In the genomic region with DNA sequence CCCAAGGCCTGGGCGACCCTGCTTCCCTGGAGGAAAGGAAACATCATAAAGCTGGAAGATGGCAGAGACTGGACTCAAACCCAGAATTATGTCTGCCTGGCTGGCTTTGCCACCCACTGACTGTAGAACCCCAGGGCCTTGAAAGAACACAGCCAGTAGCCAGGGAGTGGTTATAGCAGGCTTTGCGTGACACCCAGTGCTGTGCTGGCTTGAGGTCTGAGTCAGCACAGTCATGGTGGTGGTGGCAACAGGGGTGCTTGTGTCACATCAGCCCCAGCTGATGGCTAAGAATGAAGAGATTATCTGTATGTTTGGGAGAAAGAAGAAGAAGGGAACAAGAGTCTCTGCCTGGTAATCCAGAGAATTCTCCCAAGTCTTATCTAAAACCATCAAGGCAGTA, we compare ENCODE assay signal across 38 cellular contexts.
"Had no signal": no experiment of that assay in that cellular context is flagged by ENCODE, and none has a peak within 500 bp of the region (broad histone marks: within the 10 kb centered on the region; RNA-seq: fewer than 3 reads in every experiment).

No MANE protein-coding gene starts in this region.

- H3K4me3 ChIP-seq: ascending aorta, body of pancreas, breast epithelium had no signal

- H3K9me3 ChIP-seq: body of pancreas had no signal

- H3K4me1 Mint-ChIP-seq: activated CD4-positive, alpha-beta T cell treated with anti-CD3 and anti-CD28 coated beads for 36 hours; activated CD4-positive, alpha-beta T cell treated with anti-CD3 and anti-CD28 coated beads, Interleukin-2, amount 10 ng/mL, durations not matched to agents 7 days and 5 days; activated naive CD8-positive, alpha-beta T cell treated with anti-CD3 and anti-CD28 coated beads, Interleukin-2, amount 10 ng/mL, durations not matched to agents 7 days and 5 days had no signal

- H3K27me3 ChIP-seq: ascending aorta, body of pancreas, brain microvascular endothelial cell had no signal

- ATAC-seq: activated CD4-positive, alpha-beta T cell treated with anti-CD3 and anti-CD28 coated beads for 36 hours; activated CD4-positive, CD25-positive, alpha-beta regulatory T cell treated with anti-CD3 and anti-CD28 coated beads, Interleukin-2, amount 50 U/mL, for 24 hours; activated CD8-positive, alpha-beta memory T cell treated with anti-CD3 and anti-CD28 coated beads, Interleukin-2, amount 10 ng/mL, durations not matched to agents 7 days and 5 days; activated CD8-positive, alpha-beta T cell treated with anti-CD3 and anti-CD28 coated beads, Interleukin-2, amount 10 ng/mL, durations not matched to agents 7 days and 5 days; activated naive CD8-positive, alpha-beta T cell treated with anti-CD3 and anti-CD28 coated beads, Interleukin-2, amount 50 U/mL, for 24 hours; body of pancreas; WTC11 had no signal

- H3K4me1 ChIP-seq: ascending aorta, body of pancreas, breast epithelium had no signal

- H3K27ac ChIP-seq: ascending aorta, body of pancreas, brain microvascular endothelial cell, breast epithelium, WERI-Rb-1 had no signal

- DNase-seq: activated CD4-positive, alpha-beta memory T cell treated with anti-CD3 and anti-CD28 coated beads, Interleukin-2, amount 10 ng/mL, durations not matched to agents 7 days and 5 days; activated CD4-positive, alpha-beta T cell treated with anti-CD3 and anti-CD28 coated beads for 1 hour; activated CD4-positive, alpha-beta T cell treated with anti-CD3 and anti-CD28 coated beads for 36 hours; activated CD4-positive, alpha-beta T cell treated with anti-CD3 and anti-CD28 coated beads for 48 hours; activated CD4-positive, alpha-beta T cell treated with anti-CD3 and anti-CD28 coated beads, Interleukin-2, amount 10 ng/mL, durations not matched to agents 7 days and 5 days; activated CD4-positive, alpha-beta T cell treated with anti-CD3 and anti-CD28 coated beads, Interleukin-2, amount 50 U/mL, for 48 hours; activated CD4-positive, CD25-positive, alpha-beta regulatory T cell; activated CD8-positive, alpha-beta memory T cell treated with anti-CD3 and anti-CD28 coated beads for 24 hours; activated CD8-positive, alpha-beta memory T cell treated with anti-CD3 and anti-CD28 coated beads, Interleukin-2, amount 10 ng/mL, durations not matched to agents 7 days and 5 days; activated CD8-positive, alpha-beta memory T cell treated with anti-CD3 and anti-CD28 coated beads, Interleukin-2, amount 50 U/mL, for 48 hours; activated CD8-positive, alpha-beta T cell treated with anti-CD3 and anti-CD28 coated beads, Interleukin-2, amount 10 ng/mL, durations not matched to agents 7 days and 5 days; activated effector memory CD4-positive, alpha-beta T cell treated with Interleukin-2 at 50 U/mL for 16 hours; activated gamma-delta T cell; activated naive CD4-positive, alpha-beta T cell treated with anti-CD3 and anti-CD28 coated beads, Interleukin-2, amount 10 ng/mL, durations not matched to agents 7 days and 5 days; activated naive CD4-positive, alpha-beta T cell treated with Interleukin-2 at 50 U/mL for 16 hours; activated naive CD8-positive, alpha-beta T cell treated with anti-CD3 and anti-CD28 coated beads, Interleukin-2, amount 10 ng/mL, durations not matched to agents 7 days and 5 days; activated naive CD8-positive, alpha-beta T cell treated with anti-CD3 and anti-CD28 coated beads, Interleukin-2, amount 50 U/mL, for 24 hours; activated T-cell treated with anti-CD3 and anti-CD28 coated beads, Interleukin-2, amount 50 U/mL, for 24 hours; activated T-cell treated with anti-CD3 and anti-CD28 coated beads, Interleukin-2, amount 50 U/mL, for 48 hours; amygdala; anterior cingulate cortex; body of pancreas; brain microvascular endothelial cell; central memory CD4-positive, alpha-beta T cell; SW 1271; T-helper 1 cell; T-helper 2 cell; T-helper 9 cell; WERI-Rb-1 had no signal

- H3K36me3 ChIP-seq: brain microvascular endothelial cell, breast epithelium, WERI-Rb-1 had no signal

- H3K27ac Mint-ChIP-seq: activated CD4-positive, alpha-beta memory T cell treated with anti-CD3 and anti-CD28 coated beads, Interleukin-2, amount 10 ng/mL, durations not matched to agents 7 days and 5 days; activated CD4-positive, alpha-beta T cell treated with anti-CD3 and anti-CD28 coated beads for 36 hours; activated CD4-positive, alpha-beta T cell treated with anti-CD3 and anti-CD28 coated beads, Interleukin-2, amount 10 ng/mL, durations not matched to agents 7 days and 5 days; activated CD8-positive, alpha-beta memory T cell treated with anti-CD3 and anti-CD28 coated beads, Interleukin-2, amount 10 ng/mL, durations not matched to agents 7 days and 5 days; activated CD8-positive, alpha-beta T cell treated with anti-CD3 and anti-CD28 coated beads, Interleukin-2, amount 10 ng/mL, durations not matched to agents 7 days and 5 days; activated naive CD4-positive, alpha-beta T cell treated with anti-CD3 and anti-CD28 coated beads, Interleukin-2, amount 10 ng/mL, durations not matched to agents 7 days and 5 days; activated naive CD4-positive, alpha-beta T cell treated with anti-CD3 and anti-CD28 coated beads, Interleukin-2, amount 50 U/mL, for 24 hours; activated naive CD8-positive, alpha-beta T cell; activated naive CD8-positive, alpha-beta T cell treated with anti-CD3 and anti-CD28 coated beads, Interleukin-2, amount 10 ng/mL, durations not matched to agents 7 days and 5 days; activated naive CD8-positive, alpha-beta T cell treated with anti-CD3 and anti-CD28 coated beads, Interleukin-2, amount 50 U/mL, for 24 hours; activated T-cell treated with anti-CD3 and anti-CD28 coated beads, Interleukin-2, amount 50 U/mL, for 24 hours; activated T-helper 2 cell treated with anti-CD3 and anti-CD28 coated beads, Interferon-gamma antibody, Interleukin-2, Interleukin-4, amounts not matched to agents 10 μg/mL and 5 μg/mL and 100 μg/mL, durations not matched to agents 14 hours and 24 hours and 36 hours; T-helper 1 cell treated with Interleukin-12 subunit alpha and Interleukin-12 subunit beta and Interleukin-4 antibody, amounts not matched to agents 30 μg/mL and 1 μg/mL, for 36 hours; T-helper 2 cell treated with Interferon-gamma antibody and Interleukin-4, amounts not matched to agents 5 μg/mL and 100 μg/mL, for 36 hours; WTC11 had no signal

- H3K36me3 Mint-ChIP-seq: WTC11 had no signal

- H3K4me3 Mint-ChIP-seq: activated CD4-positive, alpha-beta memory T cell treated with anti-CD3 and anti-CD28 coated beads, Interleukin-2, amount 10 ng/mL, durations not matched to agents 7 days and 5 days; activated CD4-positive, alpha-beta T cell treated with anti-CD3 and anti-CD28 coated beads for 36 hours; activated CD4-positive, alpha-beta T cell treated with anti-CD3 and anti-CD28 coated beads, Interleukin-2, amount 10 ng/mL, durations not matched to agents 7 days and 5 days; activated CD8-positive, alpha-beta memory T cell treated with anti-CD3 and anti-CD28 coated beads, Interleukin-2, amount 10 ng/mL, durations not matched to agents 7 days and 5 days; activated CD8-positive, alpha-beta T cell treated with anti-CD3 and anti-CD28 coated beads, Interleukin-2, amount 10 ng/mL, durations not matched to agents 7 days and 5 days; activated naive CD4-positive, alpha-beta T cell treated with anti-CD3 and anti-CD28 coated beads, Interleukin-2, amount 10 ng/mL, durations not matched to agents 7 days and 5 days; activated naive CD8-positive, alpha-beta T cell; activated naive CD8-positive, alpha-beta T cell treated with anti-CD3 and anti-CD28 coated beads, Interleukin-2, amount 10 ng/mL, durations not matched to agents 7 days and 5 days; activated naive CD8-positive, alpha-beta T cell treated with anti-CD3 and anti-CD28 coated beads, Interleukin-2, amount 50 U/mL, for 24 hours; activated T-cell treated with anti-CD3 and anti-CD28 coated beads, Interleukin-2, amount 50 U/mL, for 24 hours; T-helper 1 cell treated with Interleukin-12 subunit alpha and Interleukin-12 subunit beta and Interleukin-4 antibody, amounts not matched to agents 30 μg/mL and 1 μg/mL, for 36 hours; T-helper 2 cell treated with Interferon-gamma antibody and Interleukin-4, amounts not matched to agents 5 μg/mL and 100 μg/mL, for 36 hours; WTC11 had no signal

- H3K27me3 Mint-ChIP-seq: activated CD4-positive, alpha-beta memory T cell treated with anti-CD3 and anti-CD28 coated beads, Interleukin-2, amount 10 ng/mL, durations not matched to agents 7 days and 5 days; activated CD4-positive, alpha-beta T cell treated with anti-CD3 and anti-CD28 coated beads for 36 hours; activated CD4-positive, alpha-beta T cell treated with anti-CD3 and anti-CD28 coated beads, Interleukin-2, amount 10 ng/mL, durations not matched to agents 7 days and 5 days; activated CD8-positive, alpha-beta memory T cell treated with anti-CD3 and anti-CD28 coated beads, Interleukin-2, amount 10 ng/mL, durations not matched to agents 7 days and 5 days; activated naive CD4-positive, alpha-beta T cell treated with anti-CD3 and anti-CD28 coated beads, Interleukin-2, amount 10 ng/mL, durations not matched to agents 7 days and 5 days; activated naive CD4-positive, alpha-beta T cell treated with anti-CD3 and anti-CD28 coated beads, Interleukin-2, amount 50 U/mL, for 24 hours; activated naive CD8-positive, alpha-beta T cell; activated naive CD8-positive, alpha-beta T cell treated with anti-CD3 and anti-CD28 coated beads, Interleukin-2, amount 10 ng/mL, durations not matched to agents 7 days and 5 days; activated naive CD8-positive, alpha-beta T cell treated with anti-CD3 and anti-CD28 coated beads, Interleukin-2, amount 50 U/mL, for 24 hours had no signal
